In genomic region chr4:176001171-176002006, GRCh38 we compare ENCODE assay signal across 1 cellular context.
TF ChIP-seq lines count a peak whose summit lies in the region.

No MANE protein-coding gene starts in this region.

TF ChIP-seq in HEK293, 187 proteins besides CTCF, POLR2A, EP300 and RAD21 (continued from another document and continues in another):
- TF ChIP-seq ZBTB49 (tag by site-specific recombination; IDR thresholded peaks at IDR 0.05; ENCODE audit: low read depth) (no peak), ZNF239 (tag by site-specific recombination; IDR thresholded peaks at IDR 0.05) (no peak), KLF16 (tag by site-specific recombination; IDR thresholded peaks at IDR 0.05) (no peak), ZIC2 (tag by site-specific recombination; IDR thresholded peaks at IDR 0.05) (no peak), GLI4 (tag by site-specific recombination; IDR thresholded peaks at IDR 0.05) (no peak), ZBTB20 (tag by site-specific recombination; IDR thresholded peaks at IDR 0.05) (peak; percentile 64; the same call in 1 of the 2 replicates), ZSCAN4 (tag by site-specific recombination; IDR thresholded peaks at IDR 0.05) (no peak), TSHZ1 (tag by site-specific recombination; IDR thresholded peaks at IDR 0.05; ENCODE audit: borderline replicate concordance) (no peak), PRDM2 (tag by site-specific recombination; IDR thresholded peaks at IDR 0.05; ENCODE audit: borderline replicate concordance) (no peak), ZNF280D (tag by site-specific recombination; IDR thresholded peaks at IDR 0.05) (no peak), ZNF311 (tag by site-specific recombination; IDR thresholded peaks at IDR 0.05; ENCODE audit: borderline replicate concordance) (no peak), ZNF112 (tag by site-specific recombination; IDR thresholded peaks at IDR 0.05) (no peak), ZNF10 (tag by site-specific recombination; IDR thresholded peaks at IDR 0.05) (no peak), ZNF366 (tag by site-specific recombination; conservative IDR thresholded peaks at IDR 0.05) (peak; percentile 76), ZNF664 (tag by site-specific recombination; IDR thresholded peaks at IDR 0.05) (no peak), ZNF555 (tag by site-specific recombination; conservative IDR thresholded peaks at IDR 0.05) (no peak), ZNF292 (tag by site-specific recombination; IDR thresholded peaks at IDR 0.05; ENCODE audit: borderline replicate concordance, low read depth) (no peak), ZNF248 (tag by site-specific recombination; IDR thresholded peaks at IDR 0.05) (no peak), ZNF433 (tag by site-specific recombination; IDR thresholded peaks at IDR 0.05; ENCODE audit: low read depth) (no peak), ZFP37 (tag by site-specific recombination; IDR thresholded peaks at IDR 0.05) (0 out of 2 replicates have a peak, but pooled peaks have one; percentile 59), PATZ1 (tag by site-specific recombination; IDR thresholded peaks at IDR 0.05) (peak; percentile 36; the same call in 1 of the 2 replicates), INSM2 (tag by site-specific recombination; IDR thresholded peaks at IDR 0.05) (peak; percentile 43; the same call in 1 of the 2 replicates), ZSCAN18 (tag by site-specific recombination; IDR thresholded peaks at IDR 0.05) (no peak), TCF7L2 (IDR thresholded peaks at IDR 0.05; ENCODE audit: borderline replicate concordance, low read depth, low read length) (no peak), ZSCAN30 (tag by site-specific recombination; IDR thresholded peaks at IDR 0.05) (no peak), GLIS1 (tag by site-specific recombination; IDR thresholded peaks at IDR 0.05) (no peak; the same call in 1 of the 2 replicates), ELK4 (IDR thresholded peaks at IDR 0.05; ENCODE audit: borderline replicate concordance, low read depth, low read length) (no peak), ZNF362 (tag by site-specific recombination; IDR thresholded peaks at IDR 0.05) (no peak), ZNF777 (tag by site-specific recombination; IDR thresholded peaks at IDR 0.05; ENCODE audit: borderline replicate concordance) (peak; percentile 49; the same call in 1 of the 2 replicates)
